In genomic region chr17:82644148-82644547, GRCh38 we compare ENCODE assay signal across 22 cellular contexts. TPM values are rescaled to one million over a fixed set of nuclear protein-coding genes. Genes with fewer than 3 reads are reported as not detected.
DNase-seq lines count a peak whose midpoint lies in the region; ATAC-seq and TF ChIP-seq lines count a peak whose summit lies in the region.
"Had no signal": no experiment of that assay in that cellular context is flagged by ENCODE, and none has a peak within 500 bp of the region (broad histone marks: within the 10 kb centered on the region; RNA-seq: fewer than 3 reads in every experiment).

No MANE protein-coding gene starts in this region.

- H3K79me1 ChIP-seq in neuronal stem cell (ENCODE audit: low read depth, low read length) = peaks cover 16% of the 10 kb centered on the region

- H3K27ac ChIP-seq in BLaER1 treated with 17β-estradiol and CSF1 and Interleukin-3, amounts not matched to agents 10 nM and 100 nM = no peak overlapping the region
- no peak overlapping the region for H3K27ac ChIP-seq in osteoblast (ENCODE audit: low read depth, low read length)
- H3K27ac ChIP-seq in neuronal stem cell (replicated peaks; ENCODE audit: low read length) = no peak overlapping the region
- H3K27ac ChIP-seq: A549, C4-2B, PC-9 had no signal

- H2BK5ac ChIP-seq in neuronal stem cell (ENCODE audit: low read length) = no peak overlapping the region

- H2AK5ac ChIP-seq in neuronal stem cell (ENCODE audit: low read depth, low read length) = no peak overlapping the region

- WGBS in neuronal stem cell (ENCODE audit: extremely low coverage in 2 of 2, insufficient read length in 2 of 2, insufficient replicate concordance in 1 of 2), 2 donors = no CpG with 5 or more reads among the region's 5 CpGs

- peaks cover 86 to 91% (median 89%) of the 10 kb centered on the region in 11 experiments for H4K20me1 ChIP-seq in BLaER1 treated with 17β-estradiol and CSF1 and Interleukin-3, amounts not matched to agents 10 nM and 100 nM
- H4K20me1 ChIP-seq in Loucy (ENCODE audit: insufficient read depth, low read length, poor library complexity, severe bottlenecking) = peaks cover 77% of the 10 kb centered on the region
- peaks cover 62% of the 10 kb centered on the region for H4K20me1 ChIP-seq in osteoblast (ENCODE audit: insufficient read depth, low read length)

- ATAC-seq in activated CD4-positive, alpha-beta T cell treated with anti-CD3 and anti-CD28 coated beads for 36 hours = no peak
- ATAC-seq: A549, K562 had no signal

- H2BK12ac ChIP-seq in neuronal stem cell (ENCODE audit: low read length) = no peak overlapping the region

- peaks cover 4% of the 10 kb centered on the region for H3K4me1 Mint-ChIP-seq in endothelial cell (ENCODE audit: unreplicated experiment)
- H3K4me1 Mint-ChIP-seq in activated CD4-positive, alpha-beta T cell treated with anti-CD3 and anti-CD28 coated beads for 36 hours = peaks cover 35% of the 10 kb centered on the region

- H2AFZ ChIP-seq in Loucy (ENCODE audit: low read length) (no peak overlapping the region), osteoblast (ENCODE audit: low read length) (no peak overlapping the region), neuronal stem cell (ENCODE audit: low read length) (no peak overlapping the region)
- H2AFZ ChIP-seq: PC-9 had no signal

- H3K27me3 ChIP-seq in BLaER1 treated with 17β-estradiol and CSF1 and Interleukin-3, amounts not matched to agents 10 nM and 100 nM = no peaks in the 10 kb centered on the region
- H3K27me3 ChIP-seq in Loucy (ENCODE audit: insufficient read depth, low read length, poor library complexity, severe bottlenecking) (peaks cover 6% of the 10 kb centered on the region), osteoblast (ENCODE audit: insufficient read depth, low read length) (no peaks in the 10 kb centered on the region), neuronal stem cell (ENCODE audit: control insufficient read depth in 3 of 3, insufficient read depth in 3 of 3, low read depth in 1 of 3, low read length in 3 of 3) (no peaks in the 10 kb centered on the region)

- no peak overlapping the region for H3K14ac ChIP-seq in neuronal stem cell (ENCODE audit: low read length)

- H2BK120ac ChIP-seq in neuronal stem cell (ENCODE audit: low read depth, low read length) = no peak overlapping the region

- H3F3A ChIP-seq in Loucy (ENCODE audit: low read depth) = 0 out of 2 replicates have a peak, but pooled peaks cover 3% of the 10 kb centered on the region

- no peak overlapping the region for H2BK15ac ChIP-seq in neuronal stem cell (ENCODE audit: low read length)

- POLR2A ChIA-PET in activated CD4-positive, alpha-beta T cell treated with anti-CD3 and anti-CD28 coated beads for 36 hours (lab: Charles Lee) = no interaction called here

- H3K9ac ChIP-seq in BLaER1 treated with 17β-estradiol and CSF1 and Interleukin-3, amounts not matched to agents 10 nM and 100 nM = peak overlapping the region in 6 of 11 experiments; percentile 5 to 41 (median 20); a peak in 5 of 22 replicates
- H3K9ac ChIP-seq in Loucy (ENCODE audit: low read depth, low read length, poor library complexity, severe bottlenecking) = peak overlapping the region; percentile 52
- H3K9ac ChIP-seq in neuronal stem cell (ENCODE audit: low read depth, low read length, poor library complexity) = no peak overlapping the region

- H3K79me2 ChIP-seq in Loucy (ENCODE audit: insufficient read depth, low read length) (peaks cover 90% of the 10 kb centered on the region), osteoblast (ENCODE audit: insufficient read depth, low read length) (peaks cover 86% of the 10 kb centered on the region)

- H3K4me3 Mint-ChIP-seq in endothelial cell (ENCODE audit: unreplicated experiment) = peak overlapping the region; percentile 37
- H3K4me3 Mint-ChIP-seq in activated CD4-positive, alpha-beta T cell treated with anti-CD3 and anti-CD28 coated beads for 36 hours = no peak overlapping the region

- H3K9me2 ChIP-seq in Loucy (replicated peaks; ENCODE audit: low read depth, low read length) = no peaks in the 10 kb centered on the region

- H3K36me3 ChIP-seq in BLaER1 treated with 17β-estradiol and CSF1 and Interleukin-3, amounts not matched to agents 10 nM and 100 nM = peaks cover 56 to 74% (median 64%) of the 10 kb centered on the region in 11 experiments
- peaks cover 49% of the 10 kb centered on the region; the same call in 1 of the 2 replicates for H3K36me3 ChIP-seq in Loucy (ENCODE audit: insufficient read depth, low read length)
- H3K36me3 ChIP-seq in osteoblast (ENCODE audit: insufficient read depth, low read length) = peaks cover 33% of the 10 kb centered on the region
- H3K36me3 ChIP-seq in neuronal stem cell (replicated peaks in 1 of 2; ENCODE audit: control insufficient read depth in 2 of 2, insufficient read depth in 2 of 2, low read length in 2 of 2) = peaks cover 26 to 60% of the 10 kb centered on the region in 2 donors

- H3K4ac ChIP-seq in neuronal stem cell (ENCODE audit: low read length) = no peak overlapping the region

- no peak overlapping the region for H3K27ac Mint-ChIP-seq in endothelial cell (ENCODE audit: unreplicated experiment)
- no peak overlapping the region for H3K27ac Mint-ChIP-seq in activated CD4-positive, alpha-beta T cell treated with anti-CD3 and anti-CD28 coated beads for 36 hours

- intact Hi-C loops in activated CD4-positive, alpha-beta T cell treated with anti-CD3 and anti-CD28 coated beads for 36 hours (cut with DNase I, micrococcal nuclease) = no loop called here

- H3K27me3 Mint-ChIP-seq in endothelial cell (ENCODE audit: unreplicated experiment) = peaks cover 10% of the 10 kb centered on the region
- H3K27me3 Mint-ChIP-seq in activated CD4-positive, alpha-beta T cell treated with anti-CD3 and anti-CD28 coated beads for 36 hours = no peaks in the 10 kb centered on the region

- CTCF ChIA-PET in activated CD4-positive, alpha-beta T cell treated with anti-CD3 and anti-CD28 coated beads for 36 hours (lab: Charles Lee) = no interaction called here

- H3K36me3 Mint-ChIP-seq in endothelial cell (ENCODE audit: low read depth, unreplicated experiment) = peaks cover 25% of the 10 kb centered on the region
- peaks cover 54% of the 10 kb centered on the region for H3K36me3 Mint-ChIP-seq in activated CD4-positive, alpha-beta T cell treated with anti-CD3 and anti-CD28 coated beads for 36 hours (ENCODE audit: low read depth)

- H3K9me3 ChIP-seq in BLaER1 treated with 17β-estradiol and CSF1 and Interleukin-3, amounts not matched to agents 10 nM and 100 nM (replicated peaks in 1 of 11) = no peaks in the 10 kb centered on the region
- H3K9me3 ChIP-seq in Loucy (ENCODE audit: insufficient read depth, low read depth, low read length) (no peaks in the 10 kb centered on the region), osteoblast (ENCODE audit: low read depth, low read length) (no peaks in the 10 kb centered on the region), neuronal stem cell (replicated peaks in 1 of 2; ENCODE audit: control insufficient read depth in 2 of 2, insufficient read depth in 1 of 2, low read depth in 1 of 2, low read length in 2 of 2) (no peaks in the 10 kb centered on the region)
- H3K9me3 ChIP-seq: A549 had no signal

- no peak overlapping the region for H3K23ac ChIP-seq in neuronal stem cell (ENCODE audit: low read depth, low read length, poor library complexity)

- H4K91ac ChIP-seq in neuronal stem cell (ENCODE audit: low read depth, low read length, poor library complexity) = no peak overlapping the region

- H3K9me3 Mint-ChIP-seq in endothelial cell (ENCODE audit: unreplicated experiment) = no peaks in the 10 kb centered on the region
- no peaks in the 10 kb centered on the region for H3K9me3 Mint-ChIP-seq in activated CD4-positive, alpha-beta T cell treated with anti-CD3 and anti-CD28 coated beads for 36 hours (ENCODE audit: low read depth)

- no peak overlapping the region for H3K18ac ChIP-seq in neuronal stem cell (ENCODE audit: low read length)

- H3K4me2 ChIP-seq in BLaER1 treated with 17β-estradiol and CSF1 and Interleukin-3, amounts not matched to agents 10 nM and 100 nM = no peak overlapping the region
- H3K4me2 ChIP-seq in Loucy (ENCODE audit: low read depth, low read length, poor library complexity, severe bottlenecking) (peak overlapping the region; percentile 97), osteoblast (ENCODE audit: insufficient read depth, low read length) (no peak overlapping the region), neuronal stem cell (ENCODE audit: insufficient read depth, low read length, poor library complexity, severe bottlenecking) (no peak overlapping the region)
- H3K4me2 ChIP-seq: A549, PC-9 had no signal

- no peak overlapping the region for H3K4me3 ChIP-seq in BLaER1 treated with 17β-estradiol and CSF1 and Interleukin-3, amounts not matched to agents 10 nM and 100 nM
- H3K4me3 ChIP-seq in Loucy (ENCODE audit: low read length, poor library complexity, severe bottlenecking) (no peak overlapping the region), osteoblast (ENCODE audit: insufficient read depth, low read length) (no peak overlapping the region), neuronal stem cell (ENCODE audit: low read length in 2 of 2) (no peak overlapping the region)
- H3K4me3 ChIP-seq: A549, K562, PC-9 had no signal

- DNase-seq in endothelial cell (ENCODE audit: low spot score) (no peak), osteoblast (ENCODE audit: insufficient read length, low spot score, missing footprints) (peak; percentile 68), neuronal stem cell (ENCODE audit: low spot score) (no peak), NCI-H524 treated with DMSO at 0.1 percent for 48 hours (lab: John Stamatoyannopoulos, UW) (no peak)
- no peak for DNase-seq in activated CD4-positive, alpha-beta T cell treated with anti-CD3 and anti-CD28 coated beads for 36 hours
- DNase-seq: AML-193, Calu3, DMS79 treated with DMSO at 0.1 percent for 48 hours, Kasumi-1, NCI-H1105, NCI-H1436 treated with DMSO at 0.1 percent for 48 hours, NCI-H187 treated with DMSO at 0.1 percent for 48 hours, NCI-H446 treated with DMSO at 0.1 percent for 48 hours, NCI-H526 treated with DMSO at 0.1 percent for 48 hours, PC-9, RPMI8226, SHP77 treated with DMSO at 0.1 percent for 48 hours had no signal

- no peak overlapping the region for H4K8ac ChIP-seq in neuronal stem cell (ENCODE audit: low read depth, low read length)

- TF ChIP-seq CTCF in Loucy (conservative IDR thresholded peaks at IDR 0.05; ENCODE audit: low read length) = no peak
- no peak for TF ChIP-seq CTCF in endothelial cell (IDR thresholded peaks at IDR 0.05; ENCODE audit: unreplicated experiment)
- TF ChIP-seq CTCF in osteoblast (IDR thresholded peaks at IDR 0.05; ENCODE audit: extremely low read depth, low read depth, low read length) = no peak

- peaks cover 22 to 41% (median 26%) of the 10 kb centered on the region in 10 experiments for H3K4me1 ChIP-seq in BLaER1 treated with 17β-estradiol and CSF1 and Interleukin-3, amounts not matched to agents 10 nM and 100 nM
- peaks cover 40% of the 10 kb centered on the region for H3K4me1 ChIP-seq in Loucy (ENCODE audit: insufficient read depth, low read length, poor library complexity, severe bottlenecking)
- peaks cover 10% of the 10 kb centered on the region for H3K4me1 ChIP-seq in osteoblast (ENCODE audit: insufficient read depth, low read length)
- peaks cover 4 to 5% of the 10 kb centered on the region in 2 donors for H3K4me1 ChIP-seq in neuronal stem cell (ENCODE audit: control insufficient read depth in 2 of 2, insufficient read depth in 1 of 2, low read depth in 1 of 2, low read length in 2 of 2)

RNA-seq across cellular contexts. Expression of gene WDR45B, which starts 4.1 kb away (rescaled TPM):
- 74.1 TPM for total RNA-seq in endothelial cell (ENCODE audit: unreplicated experiment)
- total RNA-seq in osteoblast = 66.2 and 66.3 TPM in 2 replicates
- 67.8 TPM for polyA plus RNA-seq in neuronal stem cell (2013, experiment 1 of 2)
- 69.8 TPM for polyA plus RNA-seq in neuronal stem cell (2013, experiment 2 of 2)
- total RNA-seq in activated CD4-positive, alpha-beta T cell treated with anti-CD3 and anti-CD28 coated beads for 36 hours = 10 to 100 TPM; 74.1 to 74.8 TPM

RNA-seq across cellular contexts. Expression of gene RAB40B, which starts 54.4 kb away (rescaled TPM):
- total RNA-seq in endothelial cell (ENCODE audit: unreplicated experiment) (6.7 TPM), osteoblast (8.3 and 9.1 TPM in 2 replicates)
- 9.4 TPM for polyA plus RNA-seq in neuronal stem cell (2013, experiment 1 of 2)
- polyA plus RNA-seq in neuronal stem cell (2013, experiment 2 of 2) = 10.4 TPM
- total RNA-seq in activated CD4-positive, alpha-beta T cell treated with anti-CD3 and anti-CD28 coated beads for 36 hours = 1 to 10 TPM; 3.2 to 4.1 TPM
